In genomic region chr9:20504930-20505329, GRCh38 we compare ENCODE assay signal across 27 cellular contexts.
A peak's percentile ranks its signal among the peaks of the same experiment; 100 is the strongest.
DNase-seq lines count a peak whose midpoint lies in the region; ATAC-seq lines count a peak whose summit lies in the region.
"Had no signal": no experiment of that assay in that cellular context is flagged by ENCODE, and none has a peak within 500 bp of the region (broad histone marks: within the 10 kb centered on the region; RNA-seq: fewer than 3 reads in every experiment).

No MANE protein-coding gene starts in this region.

- H3K4me3 Mint-ChIP-seq in CD4-positive, alpha-beta memory T cell: peak overlapping the region in 4 of 8 donors; percentile 3 to 31 (median 16)
- H3K4me3 Mint-ChIP-seq in T-cell: peak overlapping the region in 1 of 3 donors; percentile 24
- no peak overlapping the region for H3K4me3 Mint-ChIP-seq in effector memory CD8-positive, alpha-beta T cell
- H3K4me3 Mint-ChIP-seq: activated B cell treated with CpG ODN at 0.5 μM for 24 hours, GM23338, type B pancreatic cell had no signal

- peaks cover 0 to under 1% (median 0%) of the 10 kb centered on the region in 8 donors for H3K9me3 Mint-ChIP-seq in CD4-positive, alpha-beta memory T cell
- H3K9me3 Mint-ChIP-seq in T-cell: no peaks in the 10 kb centered on the region
- H3K9me3 Mint-ChIP-seq in effector memory CD8-positive, alpha-beta T cell: no peaks in the 10 kb centered on the region
- H3K9me3 Mint-ChIP-seq: GM23338 had no signal

- no peak overlapping the region for H3K4me3 ChIP-seq in CD4-positive, alpha-beta memory T cell (ENCODE audit: low read length in 2 of 2)
- H3K4me3 ChIP-seq: BLaER1, coronary artery, GM23338, ovary, skin epidermis had no signal

- H3K27me3 Mint-ChIP-seq in CD4-positive, alpha-beta memory T cell: no peaks in the 10 kb centered on the region
- H3K27me3 Mint-ChIP-seq in T-cell: no peaks in the 10 kb centered on the region
- no peaks in the 10 kb centered on the region for H3K27me3 Mint-ChIP-seq in effector memory CD8-positive, alpha-beta T cell
- H3K27me3 Mint-ChIP-seq: activated B cell treated with CpG ODN at 0.5 μM for 24 hours, type B pancreatic cell had no signal

- DNase-seq in activated CD8-positive, alpha-beta memory T cell treated with anti-CD3 and anti-CD28 coated beads, Interleukin-2, amount 50 U/mL, for 1 hour (ENCODE audit: extremely low read depth): peak; percentile 3
- DNase-seq in activated CD8-positive, alpha-beta memory T cell treated with anti-CD3 and anti-CD28 coated beads, Interleukin-2, amount 50 U/mL, for 48 hours: no peak
- DNase-seq in CD4-positive, alpha-beta memory T cell: peak; percentile 32 to 52 (median 44)
- DNase-seq in T-cell: peak in 31 of 34 experiments; percentile 5 to 79 (median 43)
- peak in 1 of 3 experiments; percentile 23 for DNase-seq in effector memory CD8-positive, alpha-beta T cell
- DNase-seq in DMS153 (lab: John Stamatoyannopoulos, UW): no peak
- DNase-seq: ACHN; activated B cell treated with CpG ODN at 0.5 μM for 24 hours; activated effector memory CD4-positive, alpha-beta T cell treated with anti-CD3 and anti-CD28 coated beads, Interleukin-2, amount 50 U/mL, for 16 hours; aorta; Calu3; effector memory CD4-positive, alpha-beta T cell; erythroblast; kidney; NCI-H1436 treated with DMSO at 0.1 percent for 48 hours; NCI-H345; ovary; retina; SIG-M5; SW 1271 had no signal

- no peaks in the 10 kb centered on the region for H3K9me3 ChIP-seq in CD4-positive, alpha-beta memory T cell (ENCODE audit: control insufficient read depth in 1 of 2, low read length in 2 of 2)
- H3K9me3 ChIP-seq: BLaER1, ovary had no signal

- no peak overlapping the region for H3K27ac ChIP-seq in CD4-positive, alpha-beta memory T cell (ENCODE audit: low read depth, low read length)
- H3K27ac ChIP-seq: BLaER1, coronary artery, ovary, skin epidermis had no signal

- peaks cover 58 to 87% (median 71%) of the 10 kb centered on the region in 4 donors for H3K4me1 Mint-ChIP-seq in CD4-positive, alpha-beta memory T cell
- peaks cover 85 to 88% (median 85%) of the 10 kb centered on the region in 3 donors for H3K4me1 Mint-ChIP-seq in T-cell
- H3K4me1 Mint-ChIP-seq in effector memory CD8-positive, alpha-beta T cell (ENCODE audit: low read depth in 2 of 2): peaks cover 24 to 67% of the 10 kb centered on the region in 2 donors

- H3K36me3 Mint-ChIP-seq in CD4-positive, alpha-beta memory T cell: peaks cover 0 to 1% of the 10 kb centered on the region in 2 donors
- peaks cover 1% of the 10 kb centered on the region for H3K36me3 Mint-ChIP-seq in T-cell
- H3K36me3 Mint-ChIP-seq in effector memory CD8-positive, alpha-beta T cell (ENCODE audit: insufficient read depth): no peaks in the 10 kb centered on the region

- peak; percentile 74 to 97 (median 89) for ATAC-seq in T-cell (replicated peaks in 1 of 4)
- peak; percentile 79 for ATAC-seq in effector memory CD8-positive, alpha-beta T cell (replicated peaks)
- no peak for ATAC-seq in GM18861 (IDR thresholded peaks at IDR 0.05; ENCODE audit: unreplicated experiment)
- no peak for ATAC-seq in GM21381 (IDR thresholded peaks at IDR 0.05; ENCODE audit: unreplicated experiment)
- ATAC-seq: GM23338 had no signal

- intact Hi-C loops in CD4-positive, alpha-beta memory T cell (cut with micrococcal nuclease): no loop called here

- no peaks in the 10 kb centered on the region for H3K36me3 ChIP-seq in CD4-positive, alpha-beta memory T cell (ENCODE audit: insufficient read depth, low read length)
- H3K36me3 ChIP-seq: BLaER1, ovary had no signal

- peaks cover 50% of the 10 kb centered on the region for H3K4me1 ChIP-seq in CD4-positive, alpha-beta memory T cell (ENCODE audit: insufficient read depth, low read length)
- H3K4me1 ChIP-seq: BLaER1 had no signal

- POLR2A ChIA-PET in CD4-positive, alpha-beta memory T cell (lab: Charles Lee; ENCODE audit: partially characterized antibody): no interaction called here
- POLR2A ChIA-PET in T-cell (lab: Charles Lee): no interaction called here

- no peaks in the 10 kb centered on the region for H3K27me3 ChIP-seq in CD4-positive, alpha-beta memory T cell (ENCODE audit: insufficient read depth, low read length)
- H3K27me3 ChIP-seq: BLaER1, ovary had no signal

- CTCF ChIA-PET in CD4-positive, alpha-beta memory T cell (lab: Charles Lee; ENCODE audit: partially characterized antibody): no interaction called here
- CTCF ChIA-PET in T-cell (lab: Charles Lee): interaction anchor here in 1 of 2 donors (1.0 kb wide), 1 partner anchor 107 kb away, joined by 3 read pairs; no protein-coding TSS in a partner anchor

- H3K27ac Mint-ChIP-seq in CD4-positive, alpha-beta memory T cell: peak overlapping the region in 5 of 7 donors; percentile 1 to 77 (median 10)
- peak overlapping the region; percentile 13 to 66 for H3K27ac Mint-ChIP-seq in T-cell
- peak overlapping the region; percentile 9 for H3K27ac Mint-ChIP-seq in effector memory CD8-positive, alpha-beta T cell
- H3K27ac Mint-ChIP-seq: activated B cell treated with CpG ODN at 0.5 μM for 24 hours, type B pancreatic cell had no signal

Comparison
In these comparisons a context has a peak if more than half of its experiments do, and no peak if none do; other contexts are left out.
1. DNase-seq: peak in activated CD8-positive, alpha-beta memory T cell treated with anti-CD3 and anti-CD28 coated beads, Interleukin-2, amount 50 U/mL, for 1 hour (single experiment), CD4-positive, alpha-beta memory T cell (5 of 5) and T-cell (31 of 34); none in activated CD8-positive, alpha-beta memory T cell treated with anti-CD3 and anti-CD28 coated beads, Interleukin-2, amount 50 U/mL, for 48 hours (single experiment) and DMS153 (single experiment).
2. ATAC-seq: peak in T-cell (4 of 4) and effector memory CD8-positive, alpha-beta T cell (single experiment); none in GM18861 (single experiment) and GM21381 (single experiment).
3. Peak in every context shown above with its lines, with median percentiles within 50 percentile points of each other: H3K27ac Mint-ChIP-seq.